In genomic region chr3:188180114-188180513, GRCh38 we compare ENCODE assay signal across 1 cellular context.
TF ChIP-seq lines count a peak whose summit lies in the region.

No MANE protein-coding gene starts in this region.

TF ChIP-seq in H1, 55 proteins besides CTCF, POLR2A, EP300 and RAD21:
- TF ChIP-seq GABPA (IDR thresholded peaks at IDR 0.05; ENCODE audit: borderline replicate concordance, insufficient read depth, low read length) (no peak), RBBP5 (IDR thresholded peaks at IDR 0.05; ENCODE audit: borderline replicate concordance, low read depth, low read length) (no peak), BRCA1 (IDR thresholded peaks at IDR 0.05; ENCODE audit: low read depth, low read length) (no peak), CHD1 (IDR thresholded peaks at IDR 0.05; ENCODE audit: low read depth, low read length) (no peak), E2F6 (IDR thresholded peaks at IDR 0.05) (no peak), SIN3A (conservative IDR thresholded peaks at IDR 0.05 in 1 of 2, IDR thresholded peaks at IDR 0.05 in 1 of 2; ENCODE audit: low read depth in 1 of 2, low read length in 2 of 2) (no peak), SP1 (IDR thresholded peaks at IDR 0.05; ENCODE audit: low read depth, low read length) (no peak)
